In the genomic region with DNA sequence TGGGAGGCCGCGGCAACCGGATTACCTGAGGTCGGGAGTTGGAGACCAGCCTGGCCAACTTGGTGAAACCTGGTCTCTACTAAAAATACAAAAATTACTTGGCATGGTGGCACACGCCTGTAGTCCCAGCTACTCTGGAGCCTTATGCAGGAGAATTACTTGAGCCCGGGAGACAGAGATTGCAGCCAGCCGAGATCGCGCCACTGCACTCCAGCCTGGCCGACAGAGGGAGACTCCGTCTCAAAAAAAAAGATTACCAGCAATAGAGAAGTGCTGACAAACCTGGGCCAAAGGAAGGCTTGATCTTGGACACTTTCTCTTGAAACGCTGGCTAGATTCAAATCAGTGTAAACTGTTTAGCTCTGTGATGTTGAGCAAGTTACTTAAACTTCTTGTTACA, we compare ENCODE assay signal across 8 cellular contexts. TPM values are rescaled to one million over a fixed set of nuclear protein-coding genes. Genes with fewer than 3 reads are reported as not detected.
DNase-seq lines count a peak whose midpoint lies in the region; ATAC-seq and TF ChIP-seq lines count a peak whose summit lies in the region.

No MANE protein-coding gene starts in this region.

- CTCF ChIA-PET in SK-N-SH (lab: Yijun Ruan, JAX), result interaction anchor here (0.6 to 1.2 kb wide), 8 partner anchors 11 to 1122 kb away, joined by 3 to 4 read pairs (median 3); no protein-coding TSS in a partner anchor

- H3K9me3 ChIP-seq in SK-N-SH (no peaks in the 10 kb centered on the region), gastrocnemius medialis (no peaks in the 10 kb centered on the region)

- H3K36me3 ChIP-seq in SK-N-SH (replicated peaks in 1 of 2; ENCODE audit: control insufficient read depth in 1 of 2, insufficient read depth in 2 of 2, low read length in 1 of 2), result no peaks in the 10 kb centered on the region
- H3K36me3 ChIP-seq in gastrocnemius medialis, result no peaks in the 10 kb centered on the region

- H4K20me1 ChIP-seq in SK-N-SH (ENCODE audit: insufficient read depth), result no peaks in the 10 kb centered on the region

- TF ChIP-seq POLR2A in gastrocnemius medialis (IDR thresholded peaks at IDR 0.05), result no peak

- no peak overlapping the region for H3K4me3 ChIP-seq in SK-N-SH (ENCODE audit: low read depth in 2 of 2, low read length in 1 of 2)
- no peak overlapping the region for H3K4me3 ChIP-seq in fibroblast of the aortic adventitia (ENCODE audit: low read depth, low read length)
- no peak overlapping the region for H3K4me3 ChIP-seq in gastrocnemius medialis

- H2AFZ ChIP-seq in SK-N-SH (ENCODE audit: low read depth), result no peak overlapping the region

- no peak overlapping the region for H3K9ac ChIP-seq in SK-N-SH

- no peaks in the 10 kb centered on the region for H3F3A ChIP-seq in SK-N-SH (replicated peaks; ENCODE audit: insufficient read depth)

- H3K9me2 ChIP-seq in SK-N-SH, result no peaks in the 10 kb centered on the region

- 70% methylated on average over 12 of the region's 12 CpGs for WGBS in SK-N-SH (ENCODE audit: low lambda C conversion rate)

- POLR2A ChIA-PET in SK-N-SH (lab: Yijun Ruan, JAX), result no interaction called here

- no peak for TF ChIP-seq EP300 in SK-N-SH (IDR thresholded peaks at IDR 0.05; ENCODE audit: borderline replicate concordance in 1 of 2, low read depth in 1 of 2, low read length in 1 of 2)

- H3K27me3 ChIP-seq in SK-N-SH (ENCODE audit: insufficient read depth) (peaks cover 23% of the 10 kb centered on the region), gastrocnemius medialis (peaks cover 12 to 33% (median 20%) of the 10 kb centered on the region in 3 donors)

- in situ Hi-C loops in gastrocnemius medialis (cut with MboI; ENCODE audit: low sequenced_read_pairs in 4 of 4), result loop anchor here in 2 of 4 donors (5.0 kb wide), 1 partner anchor 33 kb away; no protein-coding TSS in a partner anchor

- H3K36me3 Mint-ChIP-seq in activated CD4-positive, alpha-beta T cell treated with anti-CD3 and anti-CD28 coated beads, Interleukin-2, amount 10 ng/mL, durations not matched to agents 24 days and 14 days (ENCODE audit: low read depth), result no peaks in the 10 kb centered on the region

- no peaks in the 10 kb centered on the region for H3K79me2 ChIP-seq in SK-N-SH (ENCODE audit: insufficient read depth)

- intact Hi-C loops in activated CD4-positive, alpha-beta T cell treated with anti-CD3 and anti-CD28 coated beads, Interleukin-2, amount 10 ng/mL, durations not matched to agents 24 days and 14 days (cut with micrococcal nuclease), result loop anchor here (1.0 kb wide), 1 partner anchor 28 kb away; no protein-coding TSS in a partner anchor
- intact Hi-C loops in gastrocnemius medialis (cut with DNase I; ENCODE audit: low total_unique reads), result loop anchor here (1.0 kb wide), 1 partner anchor 28 kb away; no protein-coding TSS in a partner anchor

- peaks cover 28% of the 10 kb centered on the region for H3K4me1 Mint-ChIP-seq in activated CD4-positive, alpha-beta T cell treated with anti-CD3 and anti-CD28 coated beads, Interleukin-2, amount 10 ng/mL, durations not matched to agents 24 days and 14 days

- no peak overlapping the region for H3K27ac ChIP-seq in SK-N-SH (ENCODE audit: low read depth in 2 of 2, low read length in 1 of 2)
- no peak overlapping the region for H3K27ac ChIP-seq in gastrocnemius medialis

- H3K9me3 Mint-ChIP-seq in activated CD4-positive, alpha-beta T cell treated with anti-CD3 and anti-CD28 coated beads, Interleukin-2, amount 10 ng/mL, durations not matched to agents 24 days and 14 days, result no peaks in the 10 kb centered on the region

- no peak overlapping the region for H3K4me2 ChIP-seq in SK-N-SH

- no peaks in the 10 kb centered on the region; a peak in 1 of 4 replicates for H3K4me1 ChIP-seq in SK-N-SH (ENCODE audit: control insufficient read depth in 1 of 2, insufficient read depth in 2 of 2, low read depth in 1 of 2, low read length in 1 of 2)
- peaks cover under 1 to 7% of the 10 kb centered on the region in 2 donors for H3K4me1 ChIP-seq in gastrocnemius medialis

- TF ChIP-seq RAD21 in SK-N-SH (IDR thresholded peaks at IDR 0.05; ENCODE audit: low read length), result peak; percentile 52

- no peak overlapping the region for H3K4me3 Mint-ChIP-seq in activated CD4-positive, alpha-beta T cell treated with anti-CD3 and anti-CD28 coated beads, Interleukin-2, amount 10 ng/mL, durations not matched to agents 24 days and 14 days

- TF ChIP-seq CTCF in SK-N-SH (IDR thresholded peaks at IDR 0.05), result peak; percentile 46
- peak; percentile 70 for TF ChIP-seq CTCF in fibroblast of the aortic adventitia (IDR thresholded peaks at IDR 0.05; ENCODE audit: insufficient read depth, low read length)
- peak; percentile 68 to 83 (median 80) for TF ChIP-seq CTCF in gastrocnemius medialis (IDR thresholded peaks at IDR 0.05 in 4 of 5, conservative IDR thresholded peaks at IDR 0.05 in 1 of 5)

- H3K27me3 Mint-ChIP-seq in activated CD4-positive, alpha-beta T cell treated with anti-CD3 and anti-CD28 coated beads, Interleukin-2, amount 10 ng/mL, durations not matched to agents 24 days and 14 days, result peaks cover 55% of the 10 kb centered on the region

- no peak overlapping the region for H3K27ac Mint-ChIP-seq in activated CD4-positive, alpha-beta T cell treated with anti-CD3 and anti-CD28 coated beads, Interleukin-2, amount 10 ng/mL, durations not matched to agents 24 days and 14 days

- DNase-seq in activated CD4-positive, alpha-beta T cell treated with anti-CD3 and anti-CD28 coated beads, Interleukin-2, amount 10 ng/mL, durations not matched to agents 24 days and 14 days, result peak; percentile 79
- no peak for DNase-seq in activated CD4-positive, alpha-beta T cell treated with anti-CD3 and anti-CD28 coated beads, Interleukin-2, amount 50 U/mL, for 1 hour
- no peak for DNase-seq in SK-N-SH
- DNase-seq in fibroblast of the aortic adventitia (ENCODE audit: low read depth), result peak; percentile 44
- peak in 1 of 2 donors; percentile 54 for DNase-seq in gastrocnemius medialis
- no peak for DNase-seq in AG08396 (ENCODE audit: low spot score)

- ATAC-seq in gastrocnemius medialis (peak; percentile 77 to 90), HG03520 (IDR thresholded peaks at IDR 0.05; ENCODE audit: unreplicated experiment) (no peak), HG02884 (IDR thresholded peaks at IDR 0.05; ENCODE audit: unreplicated experiment) (no peak)

TF ChIP-seq in SK-N-SH, 30 proteins besides CTCF, POLR2A, EP300 and RAD21:
- TF ChIP-seq SMC3 (IDR thresholded peaks at IDR 0.05; ENCODE audit: low read depth, low read length) (peak; percentile 33), FOXJ3 (CRISPR knock-in tag; IDR thresholded peaks at IDR 0.05) (no peak)

RNA-seq across cellular contexts. Expression of a gene that starts 4.3 kb away (rescaled TPM):
- not detected in 2 replicates for total RNA-seq in activated CD4-positive, alpha-beta T cell treated with anti-CD3 and anti-CD28 coated beads, Interleukin-2, amount 10 ng/mL, durations not matched to agents 24 days and 14 days
- polyA plus RNA-seq in SK-N-SH (2012; rRNA removed), result not detected in 2 replicates
- polyA plus RNA-seq in SK-N-SH (2012; cell fraction: cytosol; rRNA removed), result not detected in 2 replicates
- not detected in 2 replicates for polyA plus RNA-seq in SK-N-SH (2012; cell fraction: nucleus; rRNA removed)
- not detected in 2 replicates for total RNA-seq in fibroblast of the aortic adventitia (ENCODE audit: low replicate concordance)
- not detected for total RNA-seq in gastrocnemius medialis

RNA-seq across cellular contexts. Expression of a gene that starts 6.1 kb away (rescaled TPM):
- total RNA-seq in activated CD4-positive, alpha-beta T cell treated with anti-CD3 and anti-CD28 coated beads, Interleukin-2, amount 10 ng/mL, durations not matched to agents 24 days and 14 days, result 24.5 and 32.2 TPM in 2 replicates
- polyA plus RNA-seq in SK-N-SH (2012; rRNA removed), result 0.50 and 1.2 TPM in 2 replicates
- polyA plus RNA-seq in SK-N-SH (2012; cell fraction: cytosol; rRNA removed), result 0.70 and 0.84 TPM in 2 replicates
- polyA plus RNA-seq in SK-N-SH (2012; cell fraction: nucleus; rRNA removed), result 0.26 and 0.66 TPM in 2 replicates
- not detected in 2 replicates for total RNA-seq in fibroblast of the aortic adventitia (ENCODE audit: low replicate concordance)
- 1 to 10 TPM in 2 of 4 donors, not detected in 2; 3.5 to 4.6 TPM for total RNA-seq in gastrocnemius medialis

RNA-seq across cellular contexts. Expression of a gene that starts 8.4 kb away (rescaled TPM):
- 62.7 and 66.9 TPM in 2 replicates for total RNA-seq in activated CD4-positive, alpha-beta T cell treated with anti-CD3 and anti-CD28 coated beads, Interleukin-2, amount 10 ng/mL, durations not matched to agents 24 days and 14 days
- polyA plus RNA-seq in SK-N-SH (2012; rRNA removed), result 202 and 213 TPM in 2 replicates
- 112 and 207 TPM in 2 replicates for polyA plus RNA-seq in SK-N-SH (2012; cell fraction: cytosol; rRNA removed)
- polyA plus RNA-seq in SK-N-SH (2012; cell fraction: nucleus; rRNA removed), result 59.9 and 154 TPM in 2 replicates
- total RNA-seq in fibroblast of the aortic adventitia (ENCODE audit: low replicate concordance) (39.9 and 155 TPM in 2 replicates), gastrocnemius medialis (over 10,000 TPM in 1 of 4 donors, 1,000 to 10,000 TPM in 3; 3,871 to 10,589 (median 6,239) TPM)

RNA-seq across cellular contexts. Expression of a gene that starts 16.2 kb away (rescaled TPM):
- 4.2 and 6.7 TPM in 2 replicates for total RNA-seq in activated CD4-positive, alpha-beta T cell treated with anti-CD3 and anti-CD28 coated beads, Interleukin-2, amount 10 ng/mL, durations not matched to agents 24 days and 14 days
- 9.5 and 13.0 TPM in 2 replicates for polyA plus RNA-seq in SK-N-SH (2012; rRNA removed)
- 7.8 and 8.5 TPM in 2 replicates for polyA plus RNA-seq in SK-N-SH (2012; cell fraction: cytosol; rRNA removed)
- polyA plus RNA-seq in SK-N-SH (2012; cell fraction: nucleus; rRNA removed), result 2.2 and 5.8 TPM in 2 replicates
- 0.18 TPM in 1 of 2 replicates, not detected in the other for total RNA-seq in fibroblast of the aortic adventitia (ENCODE audit: low replicate concordance)
- 1 to 10 TPM in 1 of 4 donors, not detected in 3; 3.2 TPM for total RNA-seq in gastrocnemius medialis

RNA-seq across cellular contexts. Expression of a gene that starts 22.2 kb away (rescaled TPM):
- not detected in 2 replicates for total RNA-seq in activated CD4-positive, alpha-beta T cell treated with anti-CD3 and anti-CD28 coated beads, Interleukin-2, amount 10 ng/mL, durations not matched to agents 24 days and 14 days
- polyA plus RNA-seq in SK-N-SH (2012; rRNA removed), result not detected in 2 replicates
- not detected in 2 replicates for polyA plus RNA-seq in SK-N-SH (2012; cell fraction: cytosol; rRNA removed)
- polyA plus RNA-seq in SK-N-SH (2012; cell fraction: nucleus; rRNA removed), result not detected in 2 replicates
- total RNA-seq in fibroblast of the aortic adventitia (ENCODE audit: low replicate concordance), result not detected in 2 replicates
- total RNA-seq in gastrocnemius medialis, result not detected

Comparison
In these comparisons a context has a peak if more than half of its experiments do, and no peak if none do; other contexts are left out.
1. DNase-seq: peak in activated CD4-positive, alpha-beta T cell treated with anti-CD3 and anti-CD28 coated beads, Interleukin-2, amount 10 ng/mL, durations not matched to agents 24 days and 14 days (single experiment) and fibroblast of the aortic adventitia (single experiment); none in activated CD4-positive, alpha-beta T cell treated with anti-CD3 and anti-CD28 coated beads, Interleukin-2, amount 50 U/mL, for 1 hour (single experiment), SK-N-SH (single experiment) and AG08396 (single experiment).
2. ATAC-seq: peak in gastrocnemius medialis (2 of 2); none in HG03520 (single experiment) and HG02884 (single experiment).
3. RNA of a gene that starts 8.4 kb away (total RNA-seq): 3,871 to 10,589 TPM in gastrocnemius medialis; 62.7 to 66.9 TPM in activated CD4-positive, alpha-beta T cell treated with anti-CD3 and anti-CD28 coated beads, Interleukin-2, amount 10 ng/mL, durations not matched to agents 24 days and 14 days and 39.9 to 155 TPM in fibroblast of the aortic adventitia; every median in the first group is over 10 times any median in the second.
4. Peak in every context shown above with its lines, with median percentiles within 50 percentile points of each other: CTCF ChIP-seq.